ENCODE assay signal across 16 cellular contexts in genomic region chr12:18296909-18297280, GRCh38. TPM values are rescaled to one million over a fixed set of nuclear protein-coding genes. Genes with fewer than 3 reads are reported as not detected.
DNase-seq lines count a peak whose midpoint lies in the region; ATAC-seq and TF ChIP-seq lines count a peak whose summit lies in the region.
"Had no signal": no experiment of that assay in that cellular context is flagged by ENCODE, and none has a peak within 500 bp of the region (broad histone marks: within the 10 kb centered on the region; RNA-seq: fewer than 3 reads in every experiment).

No MANE protein-coding gene starts in this region.

- TF ChIP-seq POLR2A in breast epithelium (IDR thresholded peaks at IDR 0.05) (no peak), suprapubic skin (IDR thresholded peaks at IDR 0.05) (no peak)

- H3K9me3 ChIP-seq in breast epithelium (peaks cover under 1 to 21% of the 10 kb centered on the region in 2 donors), right cardiac atrium (ENCODE audit: control insufficient read depth, low read length) (no peaks in the 10 kb centered on the region), suprapubic skin (no peaks in the 10 kb centered on the region)

- H3K4me1 ChIP-seq in breast epithelium (no peaks in the 10 kb centered on the region), right cardiac atrium (ENCODE audit: control insufficient read depth, insufficient read depth, low read length) (no peaks in the 10 kb centered on the region), suprapubic skin (no peaks in the 10 kb centered on the region)

- no peaks in the 10 kb centered on the region for H3K27me3 ChIP-seq in breast epithelium
- no peaks in the 10 kb centered on the region for H3K27me3 ChIP-seq in right cardiac atrium (ENCODE audit: control insufficient read depth, insufficient read depth)
- H3K27me3 ChIP-seq in suprapubic skin: no peaks in the 10 kb centered on the region

- no peaks in the 10 kb centered on the region; the same call in 1 of the 2 replicates for H3K4me1 Mint-ChIP-seq in HFFc6 (ENCODE audit: low read depth)
- H3K4me1 Mint-ChIP-seq: CD8-positive, alpha-beta memory T cell had no signal

- no peak overlapping the region for H3K27ac Mint-ChIP-seq in HFFc6
- H3K27ac Mint-ChIP-seq: CD8-positive, alpha-beta memory T cell had no signal

- peak overlapping the region; percentile 9; the same call in 1 of the 2 replicates for H3K4me3 Mint-ChIP-seq in HFFc6
- H3K4me3 Mint-ChIP-seq: CD8-positive, alpha-beta memory T cell had no signal

- intact Hi-C loops in breast epithelium (cut with DNase I; ENCODE audit: low total_unique reads) (no loop called here), right cardiac atrium (cut with DNase I) (no loop called here)

- ATAC-seq in right cardiac atrium (peak in 1 of 2 donors; percentile 55), HG02852 (IDR thresholded peaks at IDR 0.05; ENCODE audit: unreplicated experiment) (no peak)
- ATAC-seq: activated CD4-positive, CD25-positive, alpha-beta regulatory T cell treated with anti-CD3 and anti-CD28 coated beads, Interleukin-2, amount 50 U/mL, for 24 hours had no signal

- peaks cover 2% of the 10 kb centered on the region; the same call in 1 of the 2 replicates for H3K27me3 Mint-ChIP-seq in HFFc6 (ENCODE audit: insufficient read depth)
- H3K27me3 Mint-ChIP-seq: CD8-positive, alpha-beta memory T cell had no signal

- DNase-seq in HFFc6 (no peak), breast epithelium (ENCODE audit: low spot score in 2 of 2) (no peak), right cardiac atrium (no peak), suprapubic skin (ENCODE audit: low spot score in 2 of 2) (no peak), cerebellar nuclear complex (lab: John Stamatoyannopoulos, UW) (no peak), islet precursor cell (no peak)
- DNase-seq in activated CD4-positive, CD25-positive, alpha-beta regulatory T cell (lab: John Stamatoyannopoulos, UW): no peak
- DNase-seq: activated T-cell treated with anti-CD3 and anti-CD28 coated beads, Interleukin-2, amount 50 U/mL, for 1 hour; amygdala; CD8-positive, alpha-beta memory T cell; NCI-H1694; nucleus accumbens; stimulated activated CD4-positive, alpha-beta T cell treated with anti-CD3 and anti-CD28 coated beads, Interleukin-2, amount 100 ng/mL, for 24 hours had no signal

- TF ChIP-seq CTCF in HFFc6 (IDR thresholded peaks at IDR 0.05) (no peak), breast epithelium (IDR thresholded peaks at IDR 0.05) (no peak), suprapubic skin (IDR thresholded peaks at IDR 0.05) (no peak)

- H3K4me3 ChIP-seq in breast epithelium: peak overlapping the region; percentile 16 to 52 (median 37)
- peak overlapping the region; percentile 22 for H3K4me3 ChIP-seq in right cardiac atrium (ENCODE audit: low read length)
- H3K4me3 ChIP-seq in suprapubic skin: peak overlapping the region; percentile 8
- H3K4me3 ChIP-seq: lung had no signal

- no peak for TF ChIP-seq EP300 in suprapubic skin (IDR thresholded peaks at IDR 0.05)

- 61% methylated on average over 3 of the region's 3 CpGs for WGBS in right cardiac atrium
- 32% methylated on average over 3 of the region's 3 CpGs for WGBS in suprapubic skin

- peaks cover 12% of the 10 kb centered on the region for H3K36me3 ChIP-seq in breast epithelium
- peaks cover 2% of the 10 kb centered on the region for H3K36me3 ChIP-seq in suprapubic skin

- peak overlapping the region; percentile 48 to 67 for H3K27ac ChIP-seq in breast epithelium
- H3K27ac ChIP-seq in right cardiac atrium (ENCODE audit: low read length): no peak overlapping the region
- H3K27ac ChIP-seq in suprapubic skin: no peak overlapping the region

- H3K36me3 Mint-ChIP-seq in HFFc6 (ENCODE audit: low read depth): no peaks in the 10 kb centered on the region
- H3K36me3 Mint-ChIP-seq: CD8-positive, alpha-beta memory T cell had no signal

- peaks cover 1% of the 10 kb centered on the region; the same call in 1 of the 2 replicates for H3K9me3 Mint-ChIP-seq in HFFc6

RNA-seq across cellular contexts. Expression of gene PIK3C2G, which starts 35.6 kb away (rescaled TPM):
- total RNA-seq in HFFc6 (2021; fragmentation: NEBNext Ultra II Directional; extraction: Animal tissue kit (Norgen Biotek cat#: 25700)): not detected
- 100 to 1,000 TPM in 1 of 3 donors, 10 to 100 TPM in 1, under 1 TPM in 1; 0.16 to 164 (median 35.1) TPM for total RNA-seq in breast epithelium
- not detected for total RNA-seq in right cardiac atrium
- not detected for polyA plus RNA-seq in right cardiac atrium
- 10 to 100 TPM; 23.6 to 80.5 (median 37.1) TPM for total RNA-seq in suprapubic skin
- total RNA-seq: CD8-positive, alpha-beta memory T cell had no signal
- polyA plus RNA-seq: CD8-positive, alpha-beta memory T cell had no signal

Comparison
In these comparisons a context has a peak if more than half of its experiments do, and no peak if none do; other contexts are left out.
1. H3K27ac ChIP-seq: peak in breast epithelium (2 of 2); none in right cardiac atrium (single experiment) and suprapubic skin (single experiment).
2. Peak in every context shown above with its lines, with median percentiles within 50 percentile points of each other: H3K4me3 ChIP-seq.